26 cellular contexts compared by ENCODE assay signal in the genomic region with DNA sequence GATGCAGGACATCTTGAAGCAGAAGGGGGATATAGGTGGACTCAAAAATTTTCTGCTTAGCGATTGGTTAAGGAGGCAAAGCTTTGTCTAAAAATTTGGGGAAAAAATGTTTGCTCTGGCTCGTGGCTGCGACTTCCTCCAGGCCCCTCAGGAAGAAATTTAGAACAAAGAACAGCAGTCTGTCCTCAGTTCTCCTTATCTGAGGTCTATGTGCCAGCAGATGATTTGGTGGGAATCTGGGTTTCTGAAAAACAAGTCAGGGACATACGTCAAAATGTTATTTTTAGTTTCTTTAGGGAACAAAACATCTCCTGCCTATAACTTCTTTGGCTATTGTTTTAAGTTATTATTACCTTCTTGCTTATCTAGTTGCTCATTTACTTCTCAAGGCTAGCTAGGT. TPM values are rescaled to one million over a fixed set of nuclear protein-coding genes. Genes with fewer than 3 reads are reported as not detected.
DNase-seq lines count a peak whose midpoint lies in the region; ATAC-seq, FAIRE-seq and TF ChIP-seq lines count a peak whose summit lies in the region.
"Had no signal": no experiment of that assay in that cellular context is flagged by ENCODE, and none has a peak within 500 bp of the region (broad histone marks: within the 10 kb centered on the region; RNA-seq: fewer than 3 reads in every experiment).

No MANE protein-coding gene starts in this region.

- no peak overlapping the region for H4K91ac ChIP-seq in H1 (replicated peaks; ENCODE audit: insufficient read length, low read length)

- H2BK15ac ChIP-seq in H1 (ENCODE audit: low read length), result no peak overlapping the region

- H2BK5ac ChIP-seq in H1 (ENCODE audit: low read depth, low read length), result no peak overlapping the region

- no peak for FAIRE-seq in H1 (lab: Jason Lieb, UNC)
- FAIRE-seq: D721Med, GM18507 had no signal

- no peak overlapping the region for H4K5ac ChIP-seq in H1 (ENCODE audit: insufficient read length, low read depth, low read length)

- no peaks in the 10 kb centered on the region for H3K23me2 ChIP-seq in H1 (ENCODE audit: low read depth, low read length)

- 89% methylated on average over 4 of the region's 4 CpGs; no CpG with 5 or more reads in 1 of the 2 experiments for WGBS in H1 (ENCODE audit: extremely low coverage in 1 of 2, insufficient coverage in 1 of 2, insufficient read length in 1 of 2, insufficient replicate concordance in 2 of 2, low coverage in 1 of 2, low lambda C conversion rate in 2 of 2, missing lambda C conversion rate in 1 of 2), 2 experiments

- H2BK20ac ChIP-seq in H1 (ENCODE audit: low read length), result no peak overlapping the region

- no peaks in the 10 kb centered on the region for H3K36me3 Mint-ChIP-seq in neural progenitor cell

- H3K4me3 Mint-ChIP-seq in neural progenitor cell, result no peak overlapping the region
- H3K4me3 Mint-ChIP-seq: CD4-positive, alpha-beta T cell had no signal

- H2AFZ ChIP-seq in H1 (ENCODE audit: low read length) (peak overlapping the region; percentile 64; the same call in 1 of the 2 replicates), neural progenitor cell (replicated peaks) (peak overlapping the region; percentile 50)

- TF ChIP-seq CTCF in H1 (IDR thresholded peaks at IDR 0.05; ENCODE audit: control extremely low read depth in 1 of 3, insufficient read depth in 1 of 3, low read depth in 1 of 3, low read length in 3 of 3) (no peak), neural progenitor cell (IDR thresholded peaks at IDR 0.05) (no peak), lower lobe of right lung (IDR thresholded peaks at IDR 0.05) (no peak)

- no peak for TF ChIP-seq POLR2A in H1 (IDR thresholded peaks at IDR 0.05; ENCODE audit: control extremely low read depth in 1 of 2, low read depth in 2 of 2, low read length in 2 of 2)

- H4K20me1 ChIP-seq in BLaER1, result no peaks in the 10 kb centered on the region
- no peaks in the 10 kb centered on the region for H4K20me1 ChIP-seq in H1 (replicated peaks in 1 of 2; ENCODE audit: control insufficient read depth in 1 of 2, insufficient read depth in 2 of 2, low read length in 2 of 2)
- H4K20me1 ChIP-seq in neural progenitor cell (ENCODE audit: low read depth), result no peaks in the 10 kb centered on the region

- H4K8ac ChIP-seq in H1 (ENCODE audit: extremely low read depth, insufficient read depth, low read length), result no peak overlapping the region

- H3K79me1 ChIP-seq in H1 (ENCODE audit: low read depth, low read length), result no peaks in the 10 kb centered on the region

- no peaks in the 10 kb centered on the region for H3K27me3 ChIP-seq in BLaER1
- H3K27me3 ChIP-seq in H1 (replicated peaks in 1 of 4; ENCODE audit: control insufficient read depth in 3 of 4, extremely low read depth in 1 of 4, insufficient read depth in 3 of 4, low read length in 3 of 4), result no peaks in the 10 kb centered on the region
- no peaks in the 10 kb centered on the region for H3K27me3 ChIP-seq in neural progenitor cell
- no peaks in the 10 kb centered on the region for H3K27me3 ChIP-seq in SJCRH30
- no peaks in the 10 kb centered on the region for H3K27me3 ChIP-seq in lower lobe of right lung (ENCODE audit: low read depth)
- H3K27me3 ChIP-seq: MG63 had no signal

- peak overlapping the region; percentile 69 for H3K4me2 ChIP-seq in BLaER1
- H3K4me2 ChIP-seq in H1 (ENCODE audit: insufficient read depth in 1 of 2, low read depth in 2 of 2, low read length in 2 of 2), result no peak overlapping the region
- H3K4me2 ChIP-seq in neural progenitor cell, result no peak overlapping the region

- peak overlapping the region; percentile 59 for H3K27ac ChIP-seq in BLaER1
- no peak overlapping the region for H3K27ac ChIP-seq in H1 (ENCODE audit: low read depth, low read length)
- no peak overlapping the region for H3K27ac ChIP-seq in neural progenitor cell
- H3K27ac ChIP-seq in SJCRH30, result no peak overlapping the region
- H3K27ac ChIP-seq in lower lobe of right lung, result no peak overlapping the region
- H3K27ac ChIP-seq: HL-60 had no signal

- H3K23ac ChIP-seq in H1 (ENCODE audit: insufficient read length), result no peak overlapping the region

- no peaks in the 10 kb centered on the region for H3K36me3 ChIP-seq in BLaER1
- H3K36me3 ChIP-seq in H1 (ENCODE audit: control insufficient read depth in 2 of 4, insufficient read depth in 4 of 4, low read length in 3 of 4), result peaks cover 0 to 2% (median 0%) of the 10 kb centered on the region in 4 experiments; a peak in 1 of 8 replicates
- no peaks in the 10 kb centered on the region for H3K36me3 ChIP-seq in neural progenitor cell
- no peaks in the 10 kb centered on the region for H3K36me3 ChIP-seq in SJCRH30
- no peaks in the 10 kb centered on the region for H3K36me3 ChIP-seq in lower lobe of right lung
- H3K36me3 ChIP-seq: MG63 had no signal

- H3K4me1 ChIP-seq in BLaER1 (peaks cover 44% of the 10 kb centered on the region), H1 (replicated peaks in 1 of 4; ENCODE audit: control insufficient read depth in 3 of 4, insufficient read depth in 4 of 4, low read length in 3 of 4) (no peaks in the 10 kb centered on the region), neural progenitor cell (no peaks in the 10 kb centered on the region), SJCRH30 (peaks cover 24% of the 10 kb centered on the region), lower lobe of right lung (no peaks in the 10 kb centered on the region)

- H3K79me2 ChIP-seq in H1 (ENCODE audit: control insufficient read depth in 1 of 2, insufficient read depth in 2 of 2, low read length in 2 of 2) (no peaks in the 10 kb centered on the region), neural progenitor cell (ENCODE audit: low read depth) (no peaks in the 10 kb centered on the region)

- H3K4me1 Mint-ChIP-seq in neural progenitor cell, result peaks cover 9% of the 10 kb centered on the region

- no peak for TF ChIP-seq RAD21 in H1 (IDR thresholded peaks at IDR 0.05 in 1 of 2, conservative IDR thresholded peaks at IDR 0.05 in 1 of 2; ENCODE audit: low read depth in 2 of 2, low read length in 2 of 2)

- peak; percentile 24 for DNase-seq in OCI-M1 (lab: John Stamatoyannopoulos, UW)
- no peak for DNase-seq in H1 (ENCODE audit: low read depth in 1 of 2, low spot score in 2 of 2)
- DNase-seq in neural progenitor cell (ENCODE audit: low spot score), result no peak
- no peak for DNase-seq in SJCRH30
- no peak for DNase-seq in lower lobe of right lung
- no peak for DNase-seq in activated effector memory CD4-positive, alpha-beta T cell treated with anti-CD3 and anti-CD28 coated beads, Interleukin-2, amount 50 U/mL, for 16 hours
- DNase-seq: CD4-positive, alpha-beta T cell; MG63; NCI-H1694; NCI-H2029 treated with DMSO at 0.1 percent for 48 hours; NCI-H2227 treated with DMSO at 0.1 percent for 48 hours; NCI-H526 treated with DMSO at 0.1 percent for 48 hours; Right ventricle myocardium superior had no signal

- no peaks in the 10 kb centered on the region for H3F3A ChIP-seq in neural progenitor cell (ENCODE audit: low read depth)

- H3K27me3 Mint-ChIP-seq in neural progenitor cell (ENCODE audit: insufficient read depth, low read depth), result no peaks in the 10 kb centered on the region
- H3K27me3 Mint-ChIP-seq: CD4-positive, alpha-beta T cell had no signal

- no peak for ATAC-seq in lower lobe of right lung
- ATAC-seq: HCT116 had no signal

- H3K56ac ChIP-seq in H1 (replicated peaks; ENCODE audit: insufficient read length, low read depth, low read length), result no peak overlapping the region

- no peak overlapping the region for H3K27ac Mint-ChIP-seq in neural progenitor cell
- H3K27ac Mint-ChIP-seq: CD4-positive, alpha-beta T cell had no signal

- H3K18ac ChIP-seq in H1 (ENCODE audit: extremely low read depth, low read length), result peak overlapping the region; percentile 11; the same call in 1 of the 2 replicates

- 0 out of 2 replicates have a peak overlapping the region, but pooled peaks have one; percentile 77 for H2BK12ac ChIP-seq in H1 (ENCODE audit: low read depth, low read length)

- H3K9ac ChIP-seq in BLaER1 (0 out of 2 replicates have a peak overlapping the region, but pooled peaks have one; percentile 12), H1 (replicated peaks in 1 of 4; ENCODE audit: extremely low read depth in 1 of 4, low read depth in 3 of 4, low read length in 3 of 4) (no peak overlapping the region), neural progenitor cell (no peak overlapping the region)

- H2BK120ac ChIP-seq in H1 (replicated peaks; ENCODE audit: low read depth, low read length), result no peak overlapping the region

- H3K4ac ChIP-seq in H1 (replicated peaks; ENCODE audit: insufficient read length, low read depth, low read length), result no peak overlapping the region

- intact Hi-C loops in lower lobe of right lung (cut with DNase I), result no loop called here

- POLR2A ChIA-PET in H1 (lab: Charles Lee; ENCODE audit: partially characterized antibody), result no interaction called here

- peaks cover 10% of the 10 kb centered on the region for H3K9me3 Mint-ChIP-seq in neural progenitor cell
- H3K9me3 Mint-ChIP-seq: CD4-positive, alpha-beta T cell had no signal

- no peak overlapping the region for H3K14ac ChIP-seq in H1 (ENCODE audit: insufficient read length)

- TF ChIP-seq EP300 in H1 (IDR thresholded peaks at IDR 0.05; ENCODE audit: borderline replicate concordance in 1 of 2, low read depth in 2 of 2, low read length in 2 of 2), result no peak

- CTCF ChIA-PET in H1 (lab: Charles Lee; ENCODE audit: partially characterized antibody), result no interaction called here

- H2AK5ac ChIP-seq in H1 (ENCODE audit: low read depth, low read length), result no peak overlapping the region

- H3K4me3 ChIP-seq in BLaER1 (no peak overlapping the region), H1 (ENCODE audit: extremely low read depth in 1 of 4, insufficient read depth in 2 of 4, low read depth in 3 of 4, low read length in 4 of 4) (no peak overlapping the region), neural progenitor cell (no peak overlapping the region), SJCRH30 (no peak overlapping the region), lower lobe of right lung (no peak overlapping the region)
- H3K4me3 ChIP-seq: MG63 had no signal

- H3K9me3 ChIP-seq in BLaER1 (peaks cover 17% of the 10 kb centered on the region), H1 (ENCODE audit: insufficient read depth in 2 of 2, low read depth in 1 of 2, low read length in 1 of 2) (no peaks in the 10 kb centered on the region), neural progenitor cell (ENCODE audit: low read depth) (peaks cover under 1% of the 10 kb centered on the region), SJCRH30 (replicated peaks) (no peaks in the 10 kb centered on the region), lower lobe of right lung (no peaks in the 10 kb centered on the region)
- H3K9me3 ChIP-seq: MG63 had no signal

RNA-seq across cellular contexts. Expression of a gene that starts 8.1 kb away (rescaled TPM):
- not detected in 2 replicates for total RNA-seq in H1 (2021; fragmentation: NEBNext Ultra II Directional; extraction: Animal tissue kit (Norgen Biotek cat#: 25700))
- not detected in 2 replicates for polyA plus RNA-seq in H1 (2011; rRNA removed)
- polyA plus RNA-seq in H1 (2011; cell fraction: cytosol; rRNA removed), result not detected
- polyA plus RNA-seq in H1 (2011; cell fraction: nucleus; rRNA removed), result not detected
- polyA plus RNA-seq in H1 (2012, experiment 1 of 2), result not detected in 4 replicates
- polyA plus RNA-seq in H1 (2012, experiment 2 of 2), result not detected
- polyA plus RNA-seq in H1 (2013, experiment 1 of 2), result not detected
- polyA plus RNA-seq in H1 (2013, experiment 2 of 2), result not detected
- not detected in 2 replicates for polyA minus RNA-seq in H1 (2011; rRNA and poly(A)+ RNA removed)
- polyA minus RNA-seq in H1 (2011; cell fraction: cytosol; rRNA and poly(A)+ RNA removed), result not detected
- polyA minus RNA-seq in H1 (2011; cell fraction: nucleus; rRNA and poly(A)+ RNA removed), result not detected
- total RNA-seq in neural progenitor cell (ENCODE audit: low replicate concordance) (not detected in 2 replicates), lower lobe of right lung (not detected)
- total RNA-seq in SJCRH30 (2014; rRNA removed; shearing (Covaris generic)), result not detected in 2 replicates
- total RNA-seq: A172; CD4-positive, alpha-beta T cell; Daoy; G401; H4; LHCN-M2; NCI-H460; Right ventricle myocardium superior; SK-MEL-5 had no signal
- polyA plus RNA-seq: BJ had no signal

RNA-seq across cellular contexts. Expression of a gene that starts 43.8 kb away (rescaled TPM):
- not detected in 2 replicates for total RNA-seq in H1 (2021; fragmentation: NEBNext Ultra II Directional; extraction: Animal tissue kit (Norgen Biotek cat#: 25700))
- polyA plus RNA-seq in H1 (2011; rRNA removed), result not detected in 2 replicates
- polyA plus RNA-seq in H1 (2011; cell fraction: cytosol; rRNA removed), result not detected
- 0.21 TPM for polyA plus RNA-seq in H1 (2011; cell fraction: nucleus; rRNA removed)
- polyA plus RNA-seq in H1 (2012, experiment 1 of 2), result not detected in 4 replicates
- not detected for polyA plus RNA-seq in H1 (2012, experiment 2 of 2)
- polyA plus RNA-seq in H1 (2013, experiment 1 of 2), result not detected
- polyA plus RNA-seq in H1 (2013, experiment 2 of 2), result 0.06 TPM
- 0.22 TPM in 1 of 2 replicates, not detected in the other for polyA minus RNA-seq in H1 (2011; rRNA and poly(A)+ RNA removed)
- polyA minus RNA-seq in H1 (2011; cell fraction: cytosol; rRNA and poly(A)+ RNA removed), result not detected
- not detected for polyA minus RNA-seq in H1 (2011; cell fraction: nucleus; rRNA and poly(A)+ RNA removed)
- total RNA-seq in neural progenitor cell (ENCODE audit: low replicate concordance) (not detected in 2 replicates), lower lobe of right lung (not detected)
- not detected in 2 replicates for total RNA-seq in SJCRH30 (2014; rRNA removed; shearing (Covaris generic))
- total RNA-seq: A172; CD4-positive, alpha-beta T cell; Daoy; G401; H4; LHCN-M2; NCI-H460; Right ventricle myocardium superior; SK-MEL-5 had no signal
- polyA plus RNA-seq: BJ had no signal

RNA-seq across cellular contexts. Expression of a gene that starts 56.6 kb away (rescaled TPM):
- 33.0 and 33.9 TPM in 2 replicates for total RNA-seq in H1 (2021; fragmentation: NEBNext Ultra II Directional; extraction: Animal tissue kit (Norgen Biotek cat#: 25700))
- 13.2 and 14.1 TPM in 2 replicates for polyA plus RNA-seq in H1 (2011; rRNA removed)
- polyA plus RNA-seq in H1 (2011; cell fraction: cytosol; rRNA removed), result 18.8 TPM
- polyA plus RNA-seq in H1 (2011; cell fraction: nucleus; rRNA removed), result 30.6 TPM
- polyA plus RNA-seq in H1 (2012, experiment 1 of 2), result 22.1 to 27.4 TPM (median 26.9 TPM) in 4 replicates
- polyA plus RNA-seq in H1 (2012, experiment 2 of 2), result 5.6 TPM
- polyA plus RNA-seq in H1 (2013, experiment 1 of 2), result 19.2 TPM
- 17.2 TPM for polyA plus RNA-seq in H1 (2013, experiment 2 of 2)
- polyA minus RNA-seq in H1 (2011; rRNA and poly(A)+ RNA removed), result 25.4 and 30.3 TPM in 2 replicates
- polyA minus RNA-seq in H1 (2011; cell fraction: cytosol; rRNA and poly(A)+ RNA removed), result 16.3 TPM
- 56.3 TPM for polyA minus RNA-seq in H1 (2011; cell fraction: nucleus; rRNA and poly(A)+ RNA removed)
- total RNA-seq in neural progenitor cell (ENCODE audit: low replicate concordance), result 15.5 and 16.4 TPM in 2 replicates
- total RNA-seq in SJCRH30 (2014; rRNA removed; shearing (Covaris generic)), result 12.7 and 13.5 TPM in 2 replicates
- 10.6 TPM for total RNA-seq in lower lobe of right lung
